27 cellular contexts compared by ENCODE assay signal in the genomic region with DNA sequence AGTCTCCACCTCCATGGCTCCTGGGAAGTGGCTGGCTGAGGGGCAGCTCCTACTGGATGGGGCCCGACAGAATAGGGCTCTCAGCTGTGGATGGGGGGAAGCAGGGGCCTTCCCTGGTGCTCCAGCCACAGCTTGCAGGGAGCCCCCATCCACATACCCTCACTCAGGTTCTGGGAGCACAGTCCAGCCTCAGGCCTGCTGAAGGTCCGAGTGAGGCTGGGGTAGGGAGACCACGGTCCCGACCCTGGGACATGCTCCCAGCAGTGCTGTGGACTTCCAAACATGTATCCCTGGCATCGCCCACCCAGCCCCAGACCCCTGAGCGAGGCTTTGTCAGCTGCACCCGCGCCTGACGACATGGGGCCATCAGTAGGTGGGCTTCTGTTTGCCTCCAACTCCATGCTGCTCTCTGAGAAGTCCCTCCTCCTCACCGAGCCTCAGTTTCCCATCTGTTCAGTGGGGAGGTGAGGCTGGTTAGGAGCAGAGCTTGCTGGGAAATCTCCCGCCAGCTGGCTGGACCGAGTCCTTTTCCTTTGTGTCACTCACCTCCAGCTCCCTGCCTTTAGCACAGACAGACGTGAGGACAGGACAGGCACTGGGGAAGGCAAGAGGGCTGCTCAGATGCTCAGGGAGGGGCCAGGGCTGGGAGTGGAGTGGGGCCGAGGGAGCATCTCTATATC. TPM values are rescaled to one million over a fixed set of nuclear protein-coding genes. Genes with fewer than 3 reads are reported as not detected.
DNase-seq lines count a peak whose midpoint lies in the region; ATAC-seq, FAIRE-seq and TF ChIP-seq lines count a peak whose summit lies in the region.
"Had no signal": no experiment of that assay in that cellular context is flagged by ENCODE, and none has a peak within 500 bp of the region (broad histone marks: within the 10 kb centered on the region; RNA-seq: fewer than 3 reads in every experiment).

No MANE protein-coding gene starts in this region.

- H3K4me3 ChIP-seq in heart left ventricle (no peak overlapping the region), K562 (no peak overlapping the region), lower lobe of right lung (no peak overlapping the region)
- H3K4me3 ChIP-seq: upper lobe of right lung had no signal

- TF ChIP-seq CTCF in heart left ventricle (IDR thresholded peaks at IDR 0.05) = no peak
- no peak for TF ChIP-seq CTCF in K562 (IDR thresholded peaks at IDR 0.05 in 2 of 3, conservative IDR thresholded peaks at IDR 0.05 in 1 of 3; ENCODE audit: insufficient read depth in 2 of 3, low read depth in 1 of 3, low read length in 3 of 3)
- no peak for TF ChIP-seq CTCF in lower lobe of right lung (IDR thresholded peaks at IDR 0.05)

- H3K27ac ChIP-seq in heart left ventricle (peak overlapping the region in 1 of 12 donors; percentile 50), K562 (ENCODE audit: extremely low read depth, low read depth, low read length) (no peak overlapping the region), lower lobe of right lung (no peak overlapping the region), substantia nigra (ENCODE audit: low read depth, low read length, poor library complexity, severe bottlenecking) (peak overlapping the region; percentile 27)
- H3K27ac ChIP-seq: upper lobe of right lung had no signal

- TF ChIP-seq POLR2A in heart left ventricle (IDR thresholded peaks at IDR 0.05) (no peak), K562 (conservative IDR thresholded peaks at IDR 0.05) (no peak)

- no peak for TF ChIP-seq EP300 in K562 (IDR thresholded peaks at IDR 0.05; ENCODE audit: low read length)

- intact Hi-C loops in heart left ventricle (cut with DNase I) (no loop called here), cardiac septum (cut with DNase I) (no loop called here), K562 (cut with micrococcal nuclease) (no loop called here), lower lobe of right lung (cut with DNase I) (no loop called here)

- DNase-seq in heart left ventricle (peak in 2 of 5 donors; percentile 27), cardiac septum (ENCODE audit: low spot score) (no peak), K562 (ENCODE audit: extremely low read depth in 1 of 4, low spot score in 3 of 4) (no peak), lower lobe of right lung (no peak), substantia nigra (lab: John Stamatoyannopoulos, UW) (no peak), medulla oblongata (ENCODE audit: extremely low spot score) (no peak), hepatic stellate cell (ENCODE audit: low spot score) (no peak)
- DNase-seq: activated CD4-positive, alpha-beta T cell treated with anti-CD3 and anti-CD28 coated beads for 36 hours; activated naive CD4-positive, alpha-beta T cell treated with anti-CD3 and anti-CD28 coated beads, Interleukin-2, amount 10 ng/mL, durations not matched to agents 7 days and 5 days; activated T-cell treated with anti-CD3 and anti-CD28 coated beads, Interleukin-2, amount 50 U/mL, for 72 hours; CD8-positive, alpha-beta memory T cell; DMS53; GF-D8; islet precursor cell; mammary epithelial cell; MM.1S; NCI-H146; NCI-H2171 treated with DMSO at 0.1 percent for 48 hours; NCI-H69; stimulated activated CD4-positive, alpha-beta T cell treated with anti-CD3 and anti-CD28 coated beads, Interleukin-1b, Interleukin-23, amount 100 ng/mL, for 48 hours; stimulated activated naive CD8-positive, alpha-beta T cell treated with anti-CD3 and anti-CD28 coated beads, Interleukin-15, Interleukin-2, amounts not matched to agents 100 U/mL and 50 U/mL, for 24 hours had no signal

- CTCF ChIA-PET in K562 (lab: Yijun Ruan, JAX; ENCODE audit: low intra/inter-chr PET ratio) = no interaction called here

- POLR2A ChIA-PET in K562 (lab: Yijun Ruan, JAX) = interaction anchor here (0.5 to 1.3 kb wide), 6 partner anchors 9 to 1356 kb away, joined by 3 to 6 read pairs (median 3); a partner anchor contains a TSS

- peaks cover 0 to 45% (median 38%) of the 10 kb centered on the region in 9 donors for H3K36me3 ChIP-seq in heart left ventricle
- no peaks in the 10 kb centered on the region for H3K36me3 ChIP-seq in K562 (ENCODE audit: control insufficient read depth, insufficient read depth, low read length)
- H3K36me3 ChIP-seq in lower lobe of right lung = peaks cover 41% of the 10 kb centered on the region

- in situ Hi-C loops in K562 (cut with MboI) = no loop called here

- 82 to 84% (median 83%) methylated on average over 9 to 14 of the region's 14 CpGs for WGBS in heart left ventricle, 4 donors
- WGBS in K562 (ENCODE audit: insufficient coverage, low coverage, missing lambda C conversion rate) = 41% methylated on average over 14 of the region's 14 CpGs

- H3K4me2 ChIP-seq in K562 (ENCODE audit: insufficient read depth, low read length) = no peak overlapping the region

- no peaks in the 10 kb centered on the region for H3K9me3 ChIP-seq in heart left ventricle
- no peaks in the 10 kb centered on the region for H3K9me3 ChIP-seq in K562 (replicated peaks; ENCODE audit: control insufficient read depth, insufficient read depth, low read depth, low read length)
- no peaks in the 10 kb centered on the region for H3K9me3 ChIP-seq in lower lobe of right lung
- H3K9me3 ChIP-seq: upper lobe of right lung had no signal

- 0 out of 4 replicates have a peak overlapping the region, but pooled peaks of 1 of the 2 experiments have one; percentile 28 for H3K9ac ChIP-seq in K562 (ENCODE audit: insufficient read depth in 1 of 2, low read depth in 2 of 2, low read length in 2 of 2)

- ATAC-seq in heart left ventricle = peak in 3 of 4 donors; percentile 0 to 4 (median 2)
- ATAC-seq in K562 = no peak
- ATAC-seq in lower lobe of right lung = peak; percentile 6 to 23
- no peak for ATAC-seq in HG03025 (IDR thresholded peaks at IDR 0.05; ENCODE audit: low FRiP score, unreplicated experiment)
- ATAC-seq: activated CD4-positive, alpha-beta T cell treated with anti-CD3 and anti-CD28 coated beads for 36 hours; activated T-cell treated with anti-CD3 and anti-CD28 coated beads, Interleukin-2, amount 50 U/mL, for 72 hours; stimulated activated naive CD8-positive, alpha-beta T cell treated with anti-CD3 and anti-CD28 coated beads, Interleukin-15, Interleukin-2, amounts not matched to agents 100 U/mL and 50 U/mL, for 24 hours had no signal

- H3K27me3 ChIP-seq in heart left ventricle (no peaks in the 10 kb centered on the region), K562 (ENCODE audit: control insufficient read depth in 2 of 2, insufficient read depth in 2 of 2, low read length in 2 of 2) (peaks cover 0 to 16% of the 10 kb centered on the region in 2 experiments; a peak in 3 of 5 replicates), lower lobe of right lung (ENCODE audit: low read depth) (no peaks in the 10 kb centered on the region)
- H3K27me3 ChIP-seq: upper lobe of right lung had no signal

- H3K4me1 ChIP-seq in heart left ventricle (peaks cover 0 to 34% (median 18%) of the 10 kb centered on the region in 12 donors), K562 (replicated peaks in 1 of 2; ENCODE audit: control insufficient read depth in 2 of 2, insufficient read depth in 2 of 2, low read length in 2 of 2) (peaks cover 9 to 33% of the 10 kb centered on the region in 2 experiments; a peak in 4 of 5 replicates), lower lobe of right lung (peaks cover 8% of the 10 kb centered on the region)
- H3K4me1 ChIP-seq: upper lobe of right lung had no signal

- TF ChIP-seq RAD21 in K562 (CRISPR knock-in tag; conservative IDR thresholded peaks at IDR 0.05 in 1 of 2, IDR thresholded peaks at IDR 0.05 in 1 of 2) = no peak

- no peak for FAIRE-seq in K562 (lab: Jason Lieb, UNC)
- FAIRE-seq: colon, endometrium, TTC549 had no signal

- no peaks in the 10 kb centered on the region for H3K9me1 ChIP-seq in K562 (ENCODE audit: control insufficient read depth, insufficient read depth, low read length)

- no TSS peak for BruUV-seq in K562 (replicated peaks; lab: Mats Ljungman, UMichigan)

- no peaks in the 10 kb centered on the region for H4K20me1 ChIP-seq in K562 (replicated peaks; ENCODE audit: control insufficient read depth, insufficient read depth, low read length)

- H2AFZ ChIP-seq in K562 (ENCODE audit: low read depth, low read length) = no peak overlapping the region

- no peaks in the 10 kb centered on the region for H3K79me2 ChIP-seq in K562 (ENCODE audit: control insufficient read depth, insufficient read depth, low read length)

RNA-seq across cellular contexts. Expression of a gene that starts 9.1 kb away (rescaled TPM):
- total RNA-seq in heart left ventricle = 10 to 100 TPM; 18.9 to 46.7 (median 24.1) TPM
- 100 to 1,000 TPM in 1 of 2 donors, 10 to 100 TPM in 1; 22.1 to 108 TPM for polyA plus RNA-seq in heart left ventricle
- total RNA-seq in cardiac septum = 23.2 TPM
- 24.2 and 53.2 TPM in 2 replicates for total RNA-seq in K562 (2011; cell fraction: chromatin; rRNA removed; ENCODE audit: low replicate concordance)
- total RNA-seq in K562 (2011; cell fraction: nucleolus; rRNA removed) = 52.9 and 58.2 TPM in 2 replicates
- 34.3 and 38.9 TPM in 2 replicates for total RNA-seq in K562 (2011; cell fraction: nucleoplasm; rRNA removed)
- 50.5 and 52.4 TPM in 2 replicates for total RNA-seq in K562 (2014; rRNA removed)
- 15.0 and 20.8 TPM in 2 replicates for total RNA-seq in K562 (2014; rRNA removed; fragmentation: Illumina TruSeq; extraction: Trizol)
- 29.7 and 31.8 TPM in 2 replicates for total RNA-seq in K562 (2015; rRNA removed; fragmentation: Illumina TruSeq; extraction: Trizol)
- 38.0 and 38.1 TPM in 2 replicates for total RNA-seq in K562 (2021)
- 40.0 and 44.4 TPM in 2 replicates for polyA plus RNA-seq in K562 (2011; rRNA removed)
- 44.9 and 61.0 TPM in 2 replicates for polyA plus RNA-seq in K562 (2011; cell fraction: cytosol; rRNA removed)
- 29.2 and 42.6 TPM in 2 replicates for polyA plus RNA-seq in K562 (2011; cell fraction: nucleus; rRNA removed)
- 36.2 and 43.3 TPM in 2 replicates for polyA plus RNA-seq in K562 (2012)
- 29.1 and 34.1 TPM in 2 replicates for polyA plus RNA-seq in K562 (2014; fragmentation: Illumina TruSeq; extraction: Trizol)
- polyA plus RNA-seq in K562 (2014; fragmentation: Nextera tagmentation; extraction: Ambion mirVana) = 1 to 10 TPM; 2.9 to 3.9 TPM
- 39.9 and 42.9 TPM in 2 replicates for polyA plus RNA-seq in K562 (2014; rRNA removed)
- 36.0 and 46.8 TPM in 2 replicates for polyA minus RNA-seq in K562 (2011; rRNA and poly(A)+ RNA removed)
- polyA minus RNA-seq in K562 (2011; cell fraction: cytosol; rRNA and poly(A)+ RNA removed) = 12.4 and 14.5 TPM in 2 replicates
- 16.6 and 19.2 TPM in 2 replicates for polyA minus RNA-seq in K562 (2011; cell fraction: nucleus; rRNA and poly(A)+ RNA removed)
- 31.8 TPM for total RNA-seq in lower lobe of right lung

RNA-seq across cellular contexts. Expression of a gene that starts 9.4 kb away (rescaled TPM):
- total RNA-seq in heart left ventricle (100 to 1,000 TPM in 2 of 9 donors, 10 to 100 TPM in 7; 22.0 to 140 (median 42.0) TPM), cardiac septum (76.3 TPM), K562 (2014; rRNA removed) (2.0 and 2.2 TPM in 2 replicates), K562 (2014; rRNA removed; fragmentation: Illumina TruSeq; extraction: Trizol) (0.47 and 0.86 TPM in 2 replicates), K562 (2015; rRNA removed; fragmentation: Illumina TruSeq; extraction: Trizol) (0.07 and 0.34 TPM in 2 replicates), K562 (2021) (4.4 and 4.7 TPM in 2 replicates), lower lobe of right lung (39.3 TPM)
- polyA plus RNA-seq in heart left ventricle (10 to 100 TPM; 59.5 to 66.3 TPM), K562 (2011; rRNA removed) (2.0 and 3.2 TPM in 2 replicates), K562 (2014; fragmentation: Illumina TruSeq; extraction: Trizol) (1.7 and 2.4 TPM in 2 replicates), K562 (2014; fragmentation: Nextera tagmentation; extraction: Ambion mirVana) (under 1 TPM in 1 of 2 experiments, not detected in 1; 0.08 TPM), K562 (2014; rRNA removed) (1.7 and 2.7 TPM in 2 replicates)
- 5.4 and 21.5 TPM in 2 replicates for total RNA-seq in K562 (2011; cell fraction: chromatin; rRNA removed; ENCODE audit: low replicate concordance)
- total RNA-seq in K562 (2011; cell fraction: nucleolus; rRNA removed) = 6.6 and 15.5 TPM in 2 replicates
- 6.7 and 7.1 TPM in 2 replicates for total RNA-seq in K562 (2011; cell fraction: nucleoplasm; rRNA removed)
- 3.2 and 7.1 TPM in 2 replicates for polyA plus RNA-seq in K562 (2011; cell fraction: cytosol; rRNA removed)
- polyA plus RNA-seq in K562 (2011; cell fraction: nucleus; rRNA removed) = 6.6 and 13.3 TPM in 2 replicates
- 3.6 and 4.4 TPM in 2 replicates for polyA plus RNA-seq in K562 (2012)
- 0.72 and 0.95 TPM in 2 replicates for polyA minus RNA-seq in K562 (2011; rRNA and poly(A)+ RNA removed)
- polyA minus RNA-seq in K562 (2011; cell fraction: cytosol; rRNA and poly(A)+ RNA removed) = 3.7 and 7.6 TPM in 2 replicates
- polyA minus RNA-seq in K562 (2011; cell fraction: nucleus; rRNA and poly(A)+ RNA removed) = 2.8 and 3.4 TPM in 2 replicates

RNA-seq across cellular contexts. Expression of a gene that starts 18.9 kb away (rescaled TPM):
- under 1 TPM in 3 of 9 donors, not detected in 6; 0.29 to 0.52 (median 0.32) TPM for total RNA-seq in heart left ventricle
- under 1 TPM; 0.08 to 0.65 TPM for polyA plus RNA-seq in heart left ventricle
- total RNA-seq in cardiac septum = not detected
- not detected in 2 replicates for total RNA-seq in K562 (2011; cell fraction: chromatin; rRNA removed; ENCODE audit: low replicate concordance)
- 0.50 TPM in 1 of 2 replicates, not detected in the other for total RNA-seq in K562 (2011; cell fraction: nucleolus; rRNA removed)
- total RNA-seq in K562 (2011; cell fraction: nucleoplasm; rRNA removed) = not detected in 2 replicates
- not detected in 2 replicates for total RNA-seq in K562 (2014; rRNA removed)
- not detected in 2 replicates for total RNA-seq in K562 (2014; rRNA removed; fragmentation: Illumina TruSeq; extraction: Trizol)
- total RNA-seq in K562 (2015; rRNA removed; fragmentation: Illumina TruSeq; extraction: Trizol) = not detected in 2 replicates
- not detected in 2 replicates for total RNA-seq in K562 (2021)
- polyA plus RNA-seq in K562 (2011; rRNA removed) = not detected in 2 replicates
- not detected in 2 replicates for polyA plus RNA-seq in K562 (2011; cell fraction: cytosol; rRNA removed)
- polyA plus RNA-seq in K562 (2011; cell fraction: nucleus; rRNA removed) = 0.09 TPM in 1 of 2 replicates, not detected in the other
- polyA plus RNA-seq in K562 (2012) = not detected in 2 replicates
- not detected in 2 replicates for polyA plus RNA-seq in K562 (2014; fragmentation: Illumina TruSeq; extraction: Trizol)
- polyA plus RNA-seq in K562 (2014; fragmentation: Nextera tagmentation; extraction: Ambion mirVana) = not detected
- polyA plus RNA-seq in K562 (2014; rRNA removed) = not detected in 2 replicates
- not detected in 2 replicates for polyA minus RNA-seq in K562 (2011; rRNA and poly(A)+ RNA removed)
- polyA minus RNA-seq in K562 (2011; cell fraction: cytosol; rRNA and poly(A)+ RNA removed) = not detected in 2 replicates
- polyA minus RNA-seq in K562 (2011; cell fraction: nucleus; rRNA and poly(A)+ RNA removed) = 0.27 TPM in 1 of 2 replicates, not detected in the other
- total RNA-seq in lower lobe of right lung = 4.3 TPM
- total RNA-seq: activated CD4-positive, alpha-beta T cell treated with anti-CD3 and anti-CD28 coated beads for 36 hours; activated T-cell treated with anti-CD3 and anti-CD28 coated beads, Interleukin-2, amount 50 U/mL, for 72 hours; CD8-positive, alpha-beta memory T cell; osteocyte had no signal
- polyA plus RNA-seq: CD8-positive, alpha-beta memory T cell; mammary epithelial cell had no signal

RNA-seq across cellular contexts. Expression of a gene that starts 53.9 kb away (rescaled TPM):
- total RNA-seq in heart left ventricle (10 to 100 TPM; 12.9 to 38.0 (median 17.6) TPM), cardiac septum (27.5 TPM), K562 (2014; rRNA removed) (0.82 and 1.5 TPM in 2 replicates), K562 (2014; rRNA removed; fragmentation: Illumina TruSeq; extraction: Trizol) (0.70 and 1.3 TPM in 2 replicates), K562 (2015; rRNA removed; fragmentation: Illumina TruSeq; extraction: Trizol) (2.2 and 3.2 TPM in 2 replicates), K562 (2021) (1.3 and 1.5 TPM in 2 replicates), lower lobe of right lung (85.5 TPM)
- polyA plus RNA-seq in heart left ventricle (10 to 100 TPM; 17.8 to 26.5 TPM), K562 (2011; rRNA removed) (0.74 and 1.1 TPM in 2 replicates), K562 (2014; fragmentation: Illumina TruSeq; extraction: Trizol) (0.65 and 1.1 TPM in 2 replicates), K562 (2014; fragmentation: Nextera tagmentation; extraction: Ambion mirVana) (not detected), K562 (2014; rRNA removed) (1.2 and 1.5 TPM in 2 replicates)
- total RNA-seq in K562 (2011; cell fraction: chromatin; rRNA removed; ENCODE audit: low replicate concordance) = 3.2 and 11.3 TPM in 2 replicates
- 5.7 and 10.0 TPM in 2 replicates for total RNA-seq in K562 (2011; cell fraction: nucleolus; rRNA removed)
- total RNA-seq in K562 (2011; cell fraction: nucleoplasm; rRNA removed) = 3.2 and 3.4 TPM in 2 replicates
- 0.46 and 1.4 TPM in 2 replicates for polyA plus RNA-seq in K562 (2011; cell fraction: cytosol; rRNA removed)
- polyA plus RNA-seq in K562 (2011; cell fraction: nucleus; rRNA removed) = 2.5 and 2.6 TPM in 2 replicates
- 4.8 and 8.3 TPM in 2 replicates for polyA plus RNA-seq in K562 (2012)
- 0.96 and 1.2 TPM in 2 replicates for polyA minus RNA-seq in K562 (2011; rRNA and poly(A)+ RNA removed)
- 6.1 TPM in 1 of 2 replicates, not detected in the other for polyA minus RNA-seq in K562 (2011; cell fraction: cytosol; rRNA and poly(A)+ RNA removed)
- polyA minus RNA-seq in K562 (2011; cell fraction: nucleus; rRNA and poly(A)+ RNA removed) = 1.8 and 2.4 TPM in 2 replicates

Comparison
In these comparisons a context has a peak if more than half of its experiments do, and no peak if none do; other contexts are left out.
1. ATAC-seq: peak in heart left ventricle (3 of 4) and lower lobe of right lung (2 of 2); none in K562 (single experiment) and HG03025 (single experiment).